Comparison of ENCODE assay signal across 9 cellular contexts in the genomic region with DNA sequence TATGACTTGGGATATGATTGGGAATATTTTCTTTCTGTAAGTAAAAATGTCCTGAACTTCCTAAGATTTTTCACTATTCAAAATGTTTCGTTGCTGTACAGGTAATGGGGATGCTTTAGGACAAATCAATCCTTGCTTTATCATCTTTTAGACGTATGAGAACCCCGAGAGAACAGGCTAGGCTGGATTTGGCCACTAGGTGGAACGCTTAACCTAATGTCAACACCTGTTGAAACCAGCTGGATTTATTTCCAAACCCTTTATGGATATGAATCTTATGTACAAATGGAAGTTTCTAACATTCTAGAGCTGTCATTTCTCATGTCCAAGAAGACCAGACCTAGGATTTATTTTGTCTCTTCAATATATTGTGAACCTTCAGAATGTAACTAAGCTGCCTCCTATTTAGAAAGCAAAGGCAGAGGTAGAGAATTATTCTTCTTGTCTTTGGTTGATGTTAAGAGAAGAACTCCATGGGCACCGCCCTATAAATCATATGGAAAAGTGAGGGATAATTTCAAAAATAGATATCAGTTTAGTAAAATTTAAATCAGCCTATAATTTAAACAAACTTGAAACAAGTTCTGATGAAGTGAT.
DNase-seq lines count a peak whose midpoint lies in the region; ATAC-seq, FAIRE-seq and TF ChIP-seq lines count a peak whose summit lies in the region.
"Had no signal": no experiment of that assay in that cellular context is flagged by ENCODE, and none has a peak within 500 bp of the region (broad histone marks: within the 10 kb centered on the region; RNA-seq: fewer than 3 reads in every experiment).

No MANE protein-coding gene starts in this region.

- H3K4me1 ChIP-seq in DND-41 (ENCODE audit: insufficient read depth, low read length), result no peaks in the 10 kb centered on the region
- H3K4me1 ChIP-seq in esophagus muscularis mucosa, result no peaks in the 10 kb centered on the region

- WGBS in esophagus muscularis mucosa, result 17% methylated on average over 5 of the region's 5 CpGs

- H3K79me2 ChIP-seq in DND-41 (ENCODE audit: insufficient read depth, low read length), result no peaks in the 10 kb centered on the region

- H3K36me3 ChIP-seq in DND-41 (ENCODE audit: insufficient read depth, low read length), result no peaks in the 10 kb centered on the region
- no peaks in the 10 kb centered on the region for H3K36me3 ChIP-seq in esophagus muscularis mucosa

- H3K27me3 ChIP-seq in DND-41 (ENCODE audit: insufficient read depth, low read length, poor library complexity), result no peaks in the 10 kb centered on the region
- H3K27me3 ChIP-seq in esophagus muscularis mucosa, result no peaks in the 10 kb centered on the region

- no peak for TF ChIP-seq POLR2A in esophagus muscularis mucosa (IDR thresholded peaks at IDR 0.05; ENCODE audit: low read depth)

- peak; percentile 13 for FAIRE-seq in HTR-8/SVneo (lab: Jason Lieb, UNC)

- TF ChIP-seq CTCF in DND-41 (IDR thresholded peaks at IDR 0.05; ENCODE audit: borderline replicate concordance, extremely low read depth, low read length, poor library complexity, severe bottlenecking), result peak; percentile 85
- peak; percentile 64 to 74 (median 68) for TF ChIP-seq CTCF in esophagus muscularis mucosa (IDR thresholded peaks at IDR 0.05)
- TF ChIP-seq CTCF in retinal pigment epithelial cell (conservative IDR thresholded peaks at IDR 0.05; ENCODE audit: low read depth, low read length), result peak; percentile 92

- DNase-seq in DND-41 (peak; percentile 64), HTR-8/SVneo (ENCODE audit: insufficient read length, low spot score) (peak; percentile 30), OCI-M1 (lab: John Stamatoyannopoulos, UW) (peak; percentile 75), esophagus muscularis mucosa (ENCODE audit: extremely low spot score) (no peak), retinal pigment epithelial cell (ENCODE audit: low read depth) (no peak), GOT3 (lab: John Stamatoyannopoulos, UW) (no peak)
- no peak for DNase-seq in activated effector memory CD4-positive, alpha-beta T cell treated with anti-CD3 and anti-CD28 coated beads, Interleukin-2, amount 50 U/mL, for 16 hours
- DNase-seq: activated B cell treated with CpG ODN at 0.5 μM for 24 hours had no signal

- peak; percentile 78; the same call in 2 of the 3 replicates for ATAC-seq in DND-41 (ENCODE audit: insufficient read depth, low read depth)
- ATAC-seq in GM19468 (IDR thresholded peaks at IDR 0.05; ENCODE audit: extremely low read depth, unreplicated experiment), result peak; percentile 50

- intact Hi-C loops in esophagus muscularis mucosa (cut with DNase I), result no loop called here

- H4K20me1 ChIP-seq in DND-41 (ENCODE audit: insufficient read depth, low read length), result no peaks in the 10 kb centered on the region

- H3K27ac ChIP-seq in DND-41 (ENCODE audit: low read length), result no peak overlapping the region
- H3K27ac ChIP-seq in esophagus muscularis mucosa (replicated peaks in 1 of 4), result no peak overlapping the region

- H3K4me2 ChIP-seq in DND-41 (ENCODE audit: insufficient read depth, low read length), result no peak overlapping the region

- no peak overlapping the region for H3K9ac ChIP-seq in DND-41 (ENCODE audit: low read depth, low read length)

- H3K9me3 ChIP-seq in DND-41 (ENCODE audit: insufficient read depth, low read length, severe bottlenecking) (no peaks in the 10 kb centered on the region), esophagus muscularis mucosa (no peaks in the 10 kb centered on the region)

- H2AFZ ChIP-seq in DND-41 (ENCODE audit: low read depth, low read length), result no peak overlapping the region

- H3K4me3 ChIP-seq in DND-41 (ENCODE audit: low read depth in 1 of 2, low read length in 2 of 2) (no peak overlapping the region), esophagus muscularis mucosa (no peak overlapping the region), retinal pigment epithelial cell (ENCODE audit: low read length) (no peak overlapping the region)

- no peak for TF ChIP-seq EP300 in esophagus muscularis mucosa (IDR thresholded peaks at IDR 0.05)

Comparison
In these comparisons a context has a peak if more than half of its experiments do, and no peak if none do; other contexts are left out.
1. DNase-seq: peak in DND-41 (single experiment), HTR-8/SVneo (single experiment) and OCI-M1 (single experiment); none in esophagus muscularis mucosa (single experiment), retinal pigment epithelial cell (single experiment), GOT3 (single experiment) and activated effector memory CD4-positive, alpha-beta T cell treated with anti-CD3 and anti-CD28 coated beads, Interleukin-2, amount 50 U/mL, for 16 hours (single experiment).
2. Peak in every context shown above with its lines, with median percentiles within 50 percentile points of each other: CTCF ChIP-seq.